Comparison of ENCODE assay signal across 24 cellular contexts in genomic region chr15:93359037-93359779, GRCh38.
A peak's percentile ranks its signal among the peaks of the same experiment; 100 is the strongest.
DNase-seq lines count a peak whose midpoint lies in the region; ATAC-seq and TF ChIP-seq lines count a peak whose summit lies in the region.
"Had no signal": no experiment of that assay in that cellular context is flagged by ENCODE, and none has a peak within 500 bp of the region (broad histone marks: within the 10 kb centered on the region; RNA-seq: fewer than 3 reads in every experiment).

No MANE protein-coding gene starts in this region.

- peaks cover 8% of the 10 kb centered on the region for H3K36me3 Mint-ChIP-seq in endodermal cell (ENCODE audit: low read depth)
- H3K36me3 Mint-ChIP-seq in nephron (ENCODE audit: low read depth): no peaks in the 10 kb centered on the region

- H3K36me3 ChIP-seq in endodermal cell (ENCODE audit: control insufficient read depth, insufficient read depth, low read length) (no peaks in the 10 kb centered on the region), gastrocnemius medialis (no peaks in the 10 kb centered on the region)
- H3K36me3 ChIP-seq: adrenal gland, breast epithelium, colonic mucosa, esophagus squamous epithelium, gastroesophageal sphincter, ovary, tibial nerve had no signal

- intact Hi-C loops in gastrocnemius medialis (cut with DNase I; ENCODE audit: low total_unique reads): no loop called here

- ATAC-seq in gastrocnemius medialis (peak; percentile 39 to 65), HG03196 (IDR thresholded peaks at IDR 0.05; ENCODE audit: unreplicated experiment) (no peak)
- ATAC-seq: activated CD8-positive, alpha-beta T cell treated with anti-CD3 and anti-CD28 coated beads, Interleukin-2, amount 10 ng/mL, durations not matched to agents 7 days and 5 days; effector memory CD8-positive, alpha-beta T cell; gastroesophageal sphincter had no signal

- no peak overlapping the region for H3K4me3 Mint-ChIP-seq in endodermal cell
- no peak overlapping the region for H3K4me3 Mint-ChIP-seq in nephron
- H3K4me3 Mint-ChIP-seq: activated CD8-positive, alpha-beta T cell treated with anti-CD3 and anti-CD28 coated beads, Interleukin-2, amount 10 ng/mL, durations not matched to agents 7 days and 5 days; effector memory CD8-positive, alpha-beta T cell had no signal

- TF ChIP-seq POLR2A in gastrocnemius medialis (IDR thresholded peaks at IDR 0.05): no peak

- peaks cover 56% of the 10 kb centered on the region for H3K27me3 Mint-ChIP-seq in endodermal cell (ENCODE audit: insufficient read depth)
- no peaks in the 10 kb centered on the region for H3K27me3 Mint-ChIP-seq in nephron (ENCODE audit: low read depth)

- H3K27ac Mint-ChIP-seq in endodermal cell (no peak overlapping the region), nephron (peak overlapping the region; percentile 13 to 80 (median 72))
- H3K27ac Mint-ChIP-seq: activated CD8-positive, alpha-beta T cell treated with anti-CD3 and anti-CD28 coated beads, Interleukin-2, amount 10 ng/mL, durations not matched to agents 7 days and 5 days; effector memory CD8-positive, alpha-beta T cell had no signal

- peaks cover 8% of the 10 kb centered on the region for H3K4me1 ChIP-seq in endodermal cell (ENCODE audit: control insufficient read depth, insufficient read depth, low read length)
- H3K4me1 ChIP-seq in gastrocnemius medialis: no peaks in the 10 kb centered on the region
- H3K4me1 ChIP-seq: adrenal gland, breast epithelium, colonic mucosa, gastroesophageal sphincter, tibial nerve had no signal

- H3K9me3 Mint-ChIP-seq in endodermal cell (peaks cover 6% of the 10 kb centered on the region), nephron (no peaks in the 10 kb centered on the region)

- DNase-seq in DMS153 (lab: John Stamatoyannopoulos, UW) (peak; percentile 13), DMS153 treated with DMSO at 0.1 percent for 48 hours (lab: John Stamatoyannopoulos, UW; ENCODE audit: unreplicated experiment) (no peak), endodermal cell (no peak), gastrocnemius medialis (peak in 1 of 2 donors; percentile 21), KG1 (lab: John Stamatoyannopoulos, UW) (no peak)
- DNase-seq in activated naive CD4-positive, alpha-beta T cell (lab: John Stamatoyannopoulos, UW): no peak
- DNase-seq: activated CD8-positive, alpha-beta T cell treated with anti-CD3 and anti-CD28 coated beads, Interleukin-2, amount 10 ng/mL, durations not matched to agents 7 days and 5 days; activated gamma-delta T cell treated with Interleukin-2 at 50 U/mL for 16 hours; activated T-cell treated with anti-CD3 and anti-CD28 coated beads, Interleukin-2, amount 50 U/mL, for 1 hour; adrenal gland; colonic mucosa; effector memory CD8-positive, alpha-beta T cell; esophagus squamous epithelium; hypothalamus; NCI-H1105; NCI-H2081 treated with DMSO at 0.1 percent for 48 hours; ovary; stimulated activated CD8-positive, alpha-beta memory T cell treated with anti-CD3 and anti-CD28 coated beads, Interleukin-4, amount 100 ng/mL, for 48 hours had no signal

- in situ Hi-C loops in gastrocnemius medialis (cut with MboI; ENCODE audit: low sequenced_read_pairs in 4 of 4): no loop called here

- H3K27me3 ChIP-seq in endodermal cell (ENCODE audit: control insufficient read depth, insufficient read depth, low read length, poor library complexity, severe bottlenecking): no peaks in the 10 kb centered on the region
- H3K27me3 ChIP-seq in gastrocnemius medialis: no peaks in the 10 kb centered on the region
- H3K27me3 ChIP-seq: adrenal gland, breast epithelium, colonic mucosa, esophagus squamous epithelium, gastroesophageal sphincter, ovary, tibial nerve had no signal

- peaks cover 23% of the 10 kb centered on the region for H3K4me1 Mint-ChIP-seq in endodermal cell
- H3K4me1 Mint-ChIP-seq in nephron: peaks cover 45% of the 10 kb centered on the region

- TF ChIP-seq CTCF in endodermal cell (conservative IDR thresholded peaks at IDR 0.05) (no peak), nephron (IDR thresholded peaks at IDR 0.05; ENCODE audit: unreplicated experiment in 3 of 3) (no peak), gastrocnemius medialis (IDR thresholded peaks at IDR 0.05 in 4 of 5, conservative IDR thresholded peaks at IDR 0.05 in 1 of 5) (no peak)

- WGBS in endodermal cell (ENCODE audit: insufficient coverage in 1 of 2, insufficient read length in 1 of 2), 2 experiments: 94% methylated on average over 10 of the region's 13 CpGs

- H3K9ac ChIP-seq in endodermal cell (ENCODE audit: extremely low read depth, low read length, poor library complexity, severe bottlenecking): no peak overlapping the region

- H3K9me3 ChIP-seq in endodermal cell (ENCODE audit: control insufficient read depth, low read length): no peaks in the 10 kb centered on the region
- no peaks in the 10 kb centered on the region for H3K9me3 ChIP-seq in gastrocnemius medialis
- H3K9me3 ChIP-seq: adrenal gland, breast epithelium, colonic mucosa, esophagus squamous epithelium, gastroesophageal sphincter, ovary, tibial nerve had no signal

- H3K4me3 ChIP-seq in endodermal cell (ENCODE audit: low read length) (no peak overlapping the region), gastrocnemius medialis (no peak overlapping the region)
- H3K4me3 ChIP-seq: adrenal gland, breast epithelium, colonic mucosa, gastroesophageal sphincter, ovary, tibial nerve had no signal

- peak overlapping the region; percentile 74 for H3K27ac ChIP-seq in endodermal cell (ENCODE audit: low read depth, low read length)
- no peak overlapping the region for H3K27ac ChIP-seq in gastrocnemius medialis
- H3K27ac ChIP-seq: 22Rv1, adrenal gland, colonic mucosa, gastroesophageal sphincter, ovary, tibial nerve had no signal
